In genomic region chr2:127591221-127591923, GRCh38 we compare ENCODE assay signal across 8 cellular contexts. TPM values are rescaled to one million over a fixed set of nuclear protein-coding genes. Genes with fewer than 3 reads are reported as not detected.
DNase-seq lines count a peak whose midpoint lies in the region; ATAC-seq, FAIRE-seq and TF ChIP-seq lines count a peak whose summit lies in the region.

No MANE protein-coding gene starts in this region.

- H3K9me2 ChIP-seq in MM.1S (replicated peaks; ENCODE audit: insufficient read depth, low read length): no peaks in the 10 kb centered on the region

- H3K4me3 Mint-ChIP-seq in WTC11: no peak overlapping the region

- H3K79me2 ChIP-seq in MM.1S (ENCODE audit: low read length): no peaks in the 10 kb centered on the region
- no peaks in the 10 kb centered on the region for H3K79me2 ChIP-seq in mammary epithelial cell (ENCODE audit: insufficient read depth, low read length)

- POLR2A ChIA-PET in WTC11 (lab: Charles Lee): interaction anchor here (0.7 to 1.0 kb wide), 4 partner anchors 11 to 106 kb away, joined by 3 read pairs; no protein-coding TSS in a partner anchor

- H3K4me1 Mint-ChIP-seq in WTC11: peaks cover 3% of the 10 kb centered on the region; the same call in 1 of the 2 replicates

- peaks cover 5% of the 10 kb centered on the region; the same call in 1 of the 2 replicates for H3K27me3 ChIP-seq in MM.1S (replicated peaks; ENCODE audit: insufficient read depth, low read length)
- no peaks in the 10 kb centered on the region for H3K27me3 ChIP-seq in mammary epithelial cell (ENCODE audit: insufficient read depth, low read length)

- FAIRE-seq in kidney (lab: Jason Lieb, UNC): no peak

- whole genome bisulfite sequencing in mammary epithelial cell (ENCODE audit: low coverage, missing lambda C conversion rate): 55% methylated on average over 10 of the region's 10 CpGs

- CTCF ChIA-PET in WTC11 (lab: Charles Lee): interaction anchor here (0.5 to 4.7 kb wide), 61 partner anchors 9 to 504 kb away, joined by 3 to 120 read pairs (median 7); partner anchors contain the start of genes GPR17, IWS1, LIMS2 and SFT2D3
- CTCF ChIA-PET in mammary epithelial cell (lab: Charles Lee; ENCODE audit: low non-redundant PET): interaction anchor here (0.6 to 1.0 kb wide), 4 partner anchors 59 to 231 kb away, joined by 3 to 12 read pairs (median 4); partner anchors contain the start of gene SFT2D3

- TF ChIP-seq CTCF in MM.1S (IDR thresholded peaks at IDR 0.05; ENCODE audit: low read length) (peak; percentile 93), WTC11 (IDR thresholded peaks at IDR 0.05) (peak; percentile 61), mammary epithelial cell (conservative IDR thresholded peaks at IDR 0.05 in 1 of 2, IDR thresholded peaks at IDR 0.05 in 1 of 2; ENCODE audit: extremely low read depth in 1 of 2, insufficient read depth in 1 of 2, low read depth in 1 of 2, low read length in 2 of 2) (peak; percentile 86 to 92), kidney (IDR thresholded peaks at IDR 0.05; ENCODE audit: borderline replicate concordance, extremely low read depth, insufficient read depth) (peak; percentile 73)

- no TSS peak for BruUV-seq in mammary epithelial cell (replicated peaks; lab: Mats Ljungman, UMichigan)

- H3K27ac ChIP-seq in MM.1S (ENCODE audit: low read length): no peak overlapping the region
- H3K27ac ChIP-seq in mammary epithelial cell (ENCODE audit: insufficient read depth, low read depth, low read length): no peak overlapping the region
- H3K27ac ChIP-seq in kidney (ENCODE audit: low read depth in 2 of 2, low read length in 2 of 2): no peak overlapping the region

- ATAC-seq in GM21526 (IDR thresholded peaks at IDR 0.05; ENCODE audit: low FRiP score, unreplicated experiment) (peak; percentile 89), WTC11 (peak; percentile 98), GM19324 (IDR thresholded peaks at IDR 0.05; ENCODE audit: low FRiP score, unreplicated experiment) (no peak)

- no peak overlapping the region for H2AFZ ChIP-seq in MM.1S (ENCODE audit: low read length)
- H2AFZ ChIP-seq in mammary epithelial cell (ENCODE audit: low read depth, low read length): no peak overlapping the region

- peak; percentile 35 for DNase-seq in DMS153 treated with DMSO at 0.1 percent for 48 hours (lab: John Stamatoyannopoulos, UW; ENCODE audit: unreplicated experiment)
- peak; percentile 34 for DNase-seq in MM.1S
- DNase-seq in WTC11 (ENCODE audit: low spot score): peak; percentile 88
- peak; percentile 24 for DNase-seq in mammary epithelial cell
- DNase-seq in kidney: no peak
- peak; percentile 67 to 78 for DNase-seq in stimulated activated CD4-positive, alpha-beta T cell treated with anti-CD3 and anti-CD28 coated beads, Interleukin-2, amount 100 ng/mL, for 24 hours

- no peaks in the 10 kb centered on the region for H3K9me3 Mint-ChIP-seq in WTC11

- intact Hi-C loops in mammary epithelial cell (cut with micrococcal nuclease) (loop anchor here (1.0 kb wide), 2 partner anchors 58 to 220 kb away; partner anchors contain the start of gene WDR33), kidney (cut with DNase I) (no loop called here)

- H3K4me2 ChIP-seq in MM.1S (ENCODE audit: low read depth, low read length) (no peak overlapping the region), mammary epithelial cell (ENCODE audit: insufficient read depth, low read depth, low read length) (no peak overlapping the region)

- H3K36me3 Mint-ChIP-seq in WTC11: no peaks in the 10 kb centered on the region

- H3K9ac ChIP-seq in MM.1S (ENCODE audit: low read length) (no peak overlapping the region), mammary epithelial cell (ENCODE audit: insufficient read depth, low read length) (no peak overlapping the region), kidney (ENCODE audit: low read length in 2 of 2) (no peak overlapping the region)

- no peaks in the 10 kb centered on the region for H4K20me1 ChIP-seq in MM.1S (ENCODE audit: insufficient read depth, low read length)
- no peaks in the 10 kb centered on the region for H4K20me1 ChIP-seq in mammary epithelial cell (ENCODE audit: insufficient read depth, low read length)

- H3K4me1 ChIP-seq in MM.1S (ENCODE audit: low read length) (no peaks in the 10 kb centered on the region), mammary epithelial cell (ENCODE audit: insufficient read depth, low read length) (no peaks in the 10 kb centered on the region), kidney (ENCODE audit: control insufficient read depth in 1 of 2, insufficient read depth in 1 of 2, low read depth in 1 of 2, low read length in 2 of 2) (no peaks in the 10 kb centered on the region)

- no peaks in the 10 kb centered on the region for H3K36me3 ChIP-seq in MM.1S (replicated peaks; ENCODE audit: insufficient read depth, low read length)
- no peaks in the 10 kb centered on the region for H3K36me3 ChIP-seq in mammary epithelial cell (ENCODE audit: insufficient read depth, low read length)
- H3K36me3 ChIP-seq in kidney (ENCODE audit: control insufficient read depth in 1 of 2, insufficient read depth in 2 of 2, low read length in 2 of 2): peaks cover 0 to 3% of the 10 kb centered on the region in 2 donors

- H3K4me3 ChIP-seq in MM.1S (ENCODE audit: low read length): no peak overlapping the region
- H3K4me3 ChIP-seq in mammary epithelial cell (replicated peaks in 1 of 3; ENCODE audit: insufficient read depth in 1 of 3, low read depth in 2 of 3, low read length in 3 of 3): no peak overlapping the region
- H3K4me3 ChIP-seq in kidney (ENCODE audit: low read length in 2 of 2): no peak overlapping the region

- H3K9me3 ChIP-seq in MM.1S (replicated peaks; ENCODE audit: insufficient read depth, low read length) (no peaks in the 10 kb centered on the region), mammary epithelial cell (replicated peaks; ENCODE audit: insufficient read depth, low read length) (no peaks in the 10 kb centered on the region), kidney (ENCODE audit: control insufficient read depth in 1 of 2, low read length in 2 of 2) (no peaks in the 10 kb centered on the region)

- H3F3A ChIP-seq in MM.1S (ENCODE audit: insufficient read depth, low read length): no peaks in the 10 kb centered on the region

- no peaks in the 10 kb centered on the region for H3K27me3 Mint-ChIP-seq in WTC11 (ENCODE audit: low read depth)

- H3K27ac Mint-ChIP-seq in WTC11: no peak overlapping the region

- in situ Hi-C loops in mammary epithelial cell (cut with MboI; ENCODE audit: low sequenced_read_pairs in 2 of 2): no loop called here

- dilution Hi-C loops in mammary epithelial cell (cut with HindIII; ENCODE audit: low sequenced_read_pairs): no loop called here

TF ChIP-seq in WTC11, 78 proteins besides CTCF, POLR2A, EP300 and RAD21:
- no peak for TF ChIP-seq NR2C2 (CRISPR knock-in tag; IDR thresholded peaks at IDR 0.05)
- TF ChIP-seq SP1 (CRISPR knock-in tag; conservative IDR thresholded peaks at IDR 0.05): 0 out of 2 replicates have a peak, but pooled peaks have one; percentile 30
TF ChIP-seq in WTC11: peak in this region for 1.

RNA-seq across cellular contexts. Expression of gene GPR17, which starts 54.6 kb away (rescaled TPM):
- total RNA-seq in WTC11 (2021): not detected in 3 replicates
- not detected for total RNA-seq in mammary epithelial cell
- not detected for polyA plus RNA-seq in mammary epithelial cell
- not detected for polyA minus RNA-seq in mammary epithelial cell
- 0.50 TPM for total RNA-seq in kidney
- polyA plus RNA-seq in kidney (ENCODE audit: insufficient read depth, low read depth, low replicate concordance): 0.39 TPM

RNA-seq across cellular contexts. Expression of gene MYO7B, which starts 55.9 kb away (rescaled TPM):
- total RNA-seq in WTC11 (2021) (0.02 TPM in 1 of 3 replicates, not detected in the others), mammary epithelial cell (not detected), kidney (11.0 TPM)
- polyA plus RNA-seq in mammary epithelial cell (not detected), kidney (ENCODE audit: insufficient read depth, low read depth, low replicate concordance) (22.2 TPM)
- not detected for polyA minus RNA-seq in mammary epithelial cell

Comparison
In these comparisons a context has a peak if more than half of its experiments do, and no peak if none do; other contexts are left out.
1. RNA of gene MYO7B, which starts 55.9 kb away (total RNA-seq): 11.0 TPM in kidney (single experiment); 0.02 TPM in WTC11 and not detected in mammary epithelial cell; every median in the first group is over 10 times any median in the second.
2. Peak in every context shown above with its lines, with median percentiles within 50 percentile points of each other: CTCF ChIP-seq.